ENCODE assay signal across 22 cellular contexts in the genomic region with DNA sequence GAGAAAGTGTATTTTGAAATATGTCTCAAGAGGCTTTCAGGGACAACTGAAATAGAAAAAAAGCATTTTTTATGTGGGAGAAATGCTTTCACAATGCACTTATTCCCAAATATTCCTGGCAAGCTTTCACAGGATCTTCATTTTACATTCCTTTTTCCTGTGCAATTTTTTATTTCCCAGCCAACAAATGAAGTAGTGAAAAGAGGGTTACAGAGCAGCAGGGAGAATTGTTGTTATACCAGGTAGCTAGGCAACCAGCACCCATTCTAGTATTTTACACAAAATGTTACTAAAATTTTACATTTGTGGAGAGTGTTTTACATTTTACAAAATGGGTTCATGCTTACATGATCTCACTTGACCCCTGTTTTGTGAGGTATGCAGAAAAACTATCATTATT.
"Had no signal": no experiment of that assay in that cellular context is flagged by ENCODE, and none has a peak within 500 bp of the region (broad histone marks: within the 10 kb centered on the region; RNA-seq: fewer than 3 reads in every experiment).

No MANE protein-coding gene starts in this region.

- DNase-seq: stimulated activated CD4-positive, alpha-beta T cell treated with anti-CD3 and anti-CD28 coated beads, Interleukin-2, amount 100 ng/mL, for 48 hours; stimulated activated CD4-positive, alpha-beta T cell treated with anti-CD3 and anti-CD28 coated beads, Interleukin-4, amount 100 ng/mL, for 1 hour; stimulated activated CD4-positive, alpha-beta T cell treated with anti-CD3 and anti-CD28 coated beads, Interleukin-4, amount 100 ng/mL, for 24 hours; stimulated activated CD4-positive, alpha-beta T cell treated with anti-CD3 and anti-CD28 coated beads, Interleukin-4, amount 100 ng/mL, for 4 hours; stimulated activated CD8-positive, alpha-beta memory T cell treated with anti-CD3 and anti-CD28 coated beads, Interleukin-4, amount 100 ng/mL, for 48 hours; stimulated activated naive B cell treated with anti-CD40 and anti-IgM and Interleukin-4, amounts not matched to agents 10 μg/mL and 1 μg/mL and 100 μg/mL, for 72 hours; stimulated activated naive CD4-positive, alpha-beta T cell; stimulated activated naive CD4-positive, alpha-beta T cell treated with Interleukin-2 at 50 U/mL for 16 hours; stimulated activated naive CD8-positive, alpha-beta T cell treated with anti-CD3 and anti-CD28 coated beads, Interleukin-15, amount 100 ng/mL, for 72 hours; stimulated activated naive CD8-positive, alpha-beta T cell treated with anti-CD3 and anti-CD28 coated beads, Interleukin-15, Interleukin-2, amounts not matched to agents 100 U/mL and 50 U/mL, for 24 hours; stomach; substantia nigra; testis; thyroid gland; tibial artery; transverse colon; trophoblast cell; upper lobe of left lung; upper lobe of right lung; uterus had no signal

- ATAC-seq: stimulated activated effector memory CD8-positive, alpha-beta T cell treated with anti-CD3 and anti-CD28 coated beads, Interleukin-12 subunit alpha, Interleukin-12 subunit beta, amount 100 ng/mL, for 72 hours; stimulated activated memory B cell treated with anti-CD40 and anti-IgM and Interleukin-4, amounts not matched to agents 10 μg/mL and 1 μg/mL and 100 μg/mL, for 72 hours; stimulated activated naive B cell treated with anti-CD40 and anti-IgM and Interleukin-4, amounts not matched to agents 10 μg/mL and 1 μg/mL and 100 μg/mL, for 72 hours; stimulated activated naive CD8-positive, alpha-beta T cell treated with anti-CD3 and anti-CD28 coated beads, Interleukin-15, amount 100 ng/mL, for 72 hours; stimulated activated naive CD8-positive, alpha-beta T cell treated with anti-CD3 and anti-CD28 coated beads, Interleukin-15, Interleukin-2, amounts not matched to agents 100 U/mL and 50 U/mL, for 24 hours; upper lobe of right lung had no signal
